Comparison of ENCODE assay signal across 18 cellular contexts in the genomic region with DNA sequence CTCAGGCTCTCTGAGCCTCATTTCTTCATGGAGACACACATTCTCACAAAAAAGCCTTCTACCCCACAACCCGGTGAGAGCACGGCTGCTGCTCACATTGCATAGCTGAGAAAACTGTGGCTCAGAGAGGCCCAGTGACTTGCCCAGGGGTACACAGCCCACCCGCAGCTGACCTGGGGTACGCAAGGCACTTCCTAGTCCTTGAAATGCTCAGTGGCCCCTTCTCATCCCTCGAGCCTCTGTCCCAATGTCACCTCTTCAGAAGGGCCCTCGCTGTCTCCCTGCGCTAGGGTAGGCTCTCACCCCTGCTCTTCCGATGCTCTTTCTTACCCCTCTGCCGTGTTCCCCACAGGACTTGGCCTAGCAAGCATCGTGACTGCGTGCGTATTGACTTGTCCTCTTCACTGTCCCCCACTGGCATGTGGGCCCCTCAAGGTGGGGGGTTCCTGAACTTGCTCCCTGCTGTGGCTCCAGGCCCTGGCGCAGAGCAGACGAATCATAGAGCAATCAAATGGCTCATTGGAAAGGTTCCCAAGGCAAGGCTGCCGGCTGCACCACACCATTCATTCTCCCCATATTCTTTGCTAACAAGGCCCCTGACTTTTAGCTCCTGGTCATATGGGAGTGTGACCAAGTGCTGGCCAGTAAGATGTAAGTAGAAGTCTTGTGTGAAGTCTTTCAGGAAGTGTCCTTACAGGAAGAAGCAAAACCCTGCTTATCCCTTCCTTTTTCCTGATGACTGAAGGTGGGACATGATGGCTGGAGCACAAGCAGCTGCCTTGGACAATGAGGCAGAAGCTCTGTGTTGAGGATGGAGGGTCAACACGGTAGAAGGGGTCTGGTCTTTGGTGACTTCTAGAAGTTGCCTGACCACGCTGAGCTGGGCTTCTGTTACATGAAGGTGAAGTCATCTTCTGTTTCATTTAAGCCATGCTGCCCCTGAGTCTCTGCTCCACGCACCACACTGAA. TPM values are rescaled to one million over a fixed set of nuclear protein-coding genes. Genes with fewer than 3 reads are reported as not detected.
DNase-seq lines count a peak whose midpoint lies in the region; ATAC-seq, FAIRE-seq and TF ChIP-seq lines count a peak whose summit lies in the region.
"Had no signal": no experiment of that assay in that cellular context is flagged by ENCODE, and none has a peak within 500 bp of the region (broad histone marks: within the 10 kb centered on the region; RNA-seq: fewer than 3 reads in every experiment).

No MANE protein-coding gene starts in this region.

- BruUV-seq in HCT116 (replicated peaks; lab: Mats Ljungman, UMichigan), result no TSS peak
- no TSS peak for BruUV-seq in K562 (replicated peaks; lab: Mats Ljungman, UMichigan)

- peak overlapping the region in 1 of 2 experiments; percentile 7 for H3K23ac ChIP-seq in mesenchymal stem cell (ENCODE audit: low read length in 2 of 2)

- no peaks in the 10 kb centered on the region for H3K36me3 ChIP-seq in HCT116 (ENCODE audit: control insufficient read depth in 1 of 2, insufficient read depth in 2 of 2, low read length in 2 of 2)
- H3K36me3 ChIP-seq in K562 (ENCODE audit: control insufficient read depth, insufficient read depth, low read length), result no peaks in the 10 kb centered on the region
- no peaks in the 10 kb centered on the region for H3K36me3 ChIP-seq in mesenchymal stem cell (ENCODE audit: control insufficient read depth in 1 of 2, insufficient read depth in 2 of 2, low read depth in 1 of 2, low read length in 2 of 2)
- no peaks in the 10 kb centered on the region for H3K36me3 ChIP-seq in stomach smooth muscle (ENCODE audit: control insufficient read depth in 2 of 2, insufficient read depth in 2 of 2, low read length in 2 of 2)

- H3K14ac ChIP-seq in mesenchymal stem cell (ENCODE audit: low read length in 2 of 2), result no peak overlapping the region

- TF ChIP-seq EP300 in K562 (IDR thresholded peaks at IDR 0.05; ENCODE audit: low read length), result no peak

- H3K4me2 ChIP-seq in HCT116 (ENCODE audit: low read length) (no peak overlapping the region), K562 (ENCODE audit: insufficient read depth, low read length) (peak overlapping the region; percentile 55; the same call in 1 of the 2 replicates), mesenchymal stem cell (ENCODE audit: low read length, poor library complexity, severe bottlenecking) (no peak overlapping the region)

- no peak for TF ChIP-seq CTCF in HCT116 (IDR thresholded peaks at IDR 0.05 in 2 of 3, conservative IDR thresholded peaks at IDR 0.05 in 1 of 3; ENCODE audit: borderline replicate concordance in 1 of 3, insufficient read depth in 1 of 3, low read depth in 2 of 3, low read length in 2 of 3)
- 0 out of 6 replicates have a peak, but pooled peaks of 1 of the 3 experiments have one; percentile 8 for TF ChIP-seq CTCF in K562 (IDR thresholded peaks at IDR 0.05 in 2 of 3, conservative IDR thresholded peaks at IDR 0.05 in 1 of 3; ENCODE audit: insufficient read depth in 2 of 3, low read depth in 1 of 3, low read length in 3 of 3)

- ATAC-seq in HCT116 (0 out of 2 replicates have a peak, but pooled peaks have one; percentile 5), K562 (no peak), GM19035 (IDR thresholded peaks at IDR 0.05; ENCODE audit: unreplicated experiment) (no peak)
- ATAC-seq: activated T-cell treated with anti-CD3 and anti-CD28 coated beads, Interleukin-2, amount 50 U/mL, for 4 hours; foreskin keratinocyte had no signal

- DNase-seq in HCT116 (ENCODE audit: low read depth, low spot score), result no peak
- no peak for DNase-seq in K562 (ENCODE audit: extremely low read depth in 1 of 4, low spot score in 3 of 4)
- no peak for DNase-seq in mesenchymal stem cell
- DNase-seq in Ammon's horn (ENCODE audit: low spot score), result no peak
- no peak for DNase-seq in D341Med (ENCODE audit: low spot score)
- DNase-seq in SKM-1 (lab: John Stamatoyannopoulos, UW; ENCODE audit: unreplicated experiment), result no peak
- DNase-seq: activated CD4-positive, alpha-beta T cell treated with anti-CD3 and anti-CD28 coated beads for 4 hours; activated T-cell treated with anti-CD3 and anti-CD28 coated beads, Interleukin-2, amount 50 U/mL, for 4 hours; amniotic stem cell; effector CD4-positive, alpha-beta T cell; foreskin keratinocyte; HFFc6; immature natural killer cell; NCI-H2029 treated with DMSO at 0.1 percent for 48 hours; T-helper 2 cell had no signal

- CTCF ChIA-PET in HCT116 (lab: Charles Lee), result no interaction called here
- CTCF ChIA-PET in K562 (lab: Yijun Ruan, JAX; ENCODE audit: low intra/inter-chr PET ratio), result no interaction called here

- H3K4me3 ChIP-seq in HCT116 (replicated peaks in 1 of 2; ENCODE audit: low read depth in 1 of 2, low read length in 2 of 2) (no peak overlapping the region), K562 (no peak overlapping the region), mesenchymal stem cell (ENCODE audit: insufficient read depth in 1 of 2, low read depth in 1 of 2, low read length in 2 of 2) (no peak overlapping the region), stomach smooth muscle (ENCODE audit: low read length in 2 of 2) (peak overlapping the region; percentile 8 to 58)

- in situ Hi-C loops in K562 (cut with MboI), result no loop called here

- no peak overlapping the region for H3K18ac ChIP-seq in mesenchymal stem cell (ENCODE audit: low read depth in 1 of 2, low read length in 2 of 2)

- WGBS in K562 (ENCODE audit: insufficient coverage, low coverage, missing lambda C conversion rate), result 32% methylated on average over 17 of the region's 18 CpGs
- 79% methylated on average over 17 of the region's 18 CpGs for WGBS in mesenchymal stem cell

- H3K27ac ChIP-seq in HCT116 (ENCODE audit: low read depth, low read length), result no peak overlapping the region
- H3K27ac ChIP-seq in K562 (ENCODE audit: extremely low read depth, low read depth, low read length), result no peak overlapping the region
- H3K27ac ChIP-seq in mesenchymal stem cell (ENCODE audit: low read length, poor library complexity, severe bottlenecking), result no peak overlapping the region
- H3K27ac ChIP-seq in stomach smooth muscle (ENCODE audit: low read length), result peak overlapping the region; percentile 99
- H3K27ac ChIP-seq: foreskin keratinocyte had no signal

- no peak overlapping the region for H2BK5ac ChIP-seq in mesenchymal stem cell (ENCODE audit: low read depth, low read length, poor library complexity, severe bottlenecking)

- POLR2A ChIA-PET in HCT116 (lab: Charles Lee) (no interaction called here), K562 (lab: Yijun Ruan, JAX) (interaction anchor here (0.6 to 1.1 kb wide), 2 partner anchors 63 to 64 kb away, joined by 3 to 4 read pairs; no protein-coding TSS in a partner anchor)

- no peak overlapping the region for H3K4ac ChIP-seq in mesenchymal stem cell (ENCODE audit: low read depth in 1 of 2, low read length in 2 of 2)

- RAD21 ChIA-PET in HCT116 (lab: Charles Lee; ENCODE audit: low non-redundant PET in 1 of 2, low total read pairs in 2 of 2, uncharacterized antibody in 2 of 2, unreplicated experiment in 2 of 2), result no interaction called here

- H3K9ac ChIP-seq in HCT116 (ENCODE audit: low read length), result no peak overlapping the region
- H3K9ac ChIP-seq in K562 (ENCODE audit: insufficient read depth in 1 of 2, low read depth in 2 of 2, low read length in 2 of 2), result 0 out of 4 replicates have a peak overlapping the region, but pooled peaks of 1 of the 2 experiments have one; percentile 11
- H3K9ac ChIP-seq in mesenchymal stem cell (ENCODE audit: low read length), result no peak overlapping the region
- H3K9ac ChIP-seq in stomach smooth muscle (ENCODE audit: low read length in 2 of 2), result peak overlapping the region; percentile 67 to 76

- no peak overlapping the region for H4K8ac ChIP-seq in mesenchymal stem cell (ENCODE audit: low read length)

- TF ChIP-seq POLR2A in HCT116 (IDR thresholded peaks at IDR 0.05; ENCODE audit: borderline replicate concordance, extremely low read depth, insufficient read depth, insufficient read length), result no peak
- TF ChIP-seq POLR2A in K562 (conservative IDR thresholded peaks at IDR 0.05), result no peak

- no peaks in the 10 kb centered on the region for H3K9me1 ChIP-seq in K562 (ENCODE audit: control insufficient read depth, insufficient read depth, low read length)

- H2BK120ac ChIP-seq in mesenchymal stem cell (ENCODE audit: low read depth, low read length), result no peak overlapping the region

- no peaks in the 10 kb centered on the region for H3K9me2 ChIP-seq in HCT116 (ENCODE audit: insufficient read depth)

- no peaks in the 10 kb centered on the region for H3K9me3 ChIP-seq in HCT116 (ENCODE audit: control insufficient read depth in 1 of 2, insufficient read depth in 1 of 2, low read depth in 1 of 2, low read length in 2 of 2)
- peaks cover 3% of the 10 kb centered on the region; the same call in 1 of the 2 replicates for H3K9me3 ChIP-seq in K562 (replicated peaks; ENCODE audit: control insufficient read depth, insufficient read depth, low read depth, low read length)
- H3K9me3 ChIP-seq in mesenchymal stem cell (ENCODE audit: control insufficient read depth, low read length), result peaks cover 19% of the 10 kb centered on the region
- peaks cover 2 to 6% of the 10 kb centered on the region in 2 donors for H3K9me3 ChIP-seq in stomach smooth muscle (ENCODE audit: control insufficient read depth in 2 of 2, low read length in 2 of 2)

- peak overlapping the region; percentile 10 for H4K91ac ChIP-seq in mesenchymal stem cell (ENCODE audit: low read length)

- FAIRE-seq in K562 (lab: Jason Lieb, UNC), result no peak

- H3K27me3 ChIP-seq in HCT116 (ENCODE audit: insufficient read depth, low read length), result peaks cover 40% of the 10 kb centered on the region
- peaks cover 16 to 56% of the 10 kb centered on the region in 2 experiments; a peak in 4 of 5 replicates for H3K27me3 ChIP-seq in K562 (ENCODE audit: control insufficient read depth in 2 of 2, insufficient read depth in 2 of 2, low read length in 2 of 2)
- peaks cover 57 to 86% of the 10 kb centered on the region in 2 experiments for H3K27me3 ChIP-seq in mesenchymal stem cell (ENCODE audit: control insufficient read depth in 1 of 2, insufficient read depth in 1 of 2, low read length in 2 of 2)
- H3K27me3 ChIP-seq in stomach smooth muscle (ENCODE audit: control insufficient read depth in 1 of 2, insufficient read depth in 2 of 2, low read length in 2 of 2), result no peaks in the 10 kb centered on the region

- H2AFZ ChIP-seq in HCT116 (ENCODE audit: low read depth, low read length, poor library complexity, severe bottlenecking), result no peak overlapping the region
- H2AFZ ChIP-seq in K562 (ENCODE audit: low read depth, low read length), result peak overlapping the region; percentile 74
- H2AFZ ChIP-seq in mesenchymal stem cell (ENCODE audit: low read depth, low read length), result no peak overlapping the region

- H2BK15ac ChIP-seq in mesenchymal stem cell (ENCODE audit: low read depth, poor library complexity, severe bottlenecking), result no peak overlapping the region

- no peak overlapping the region for H2BK12ac ChIP-seq in mesenchymal stem cell (ENCODE audit: low read length in 2 of 2)

- no peaks in the 10 kb centered on the region for H3K79me2 ChIP-seq in HCT116 (ENCODE audit: insufficient read depth, low read length)
- H3K79me2 ChIP-seq in K562 (ENCODE audit: control insufficient read depth, insufficient read depth, low read length), result no peaks in the 10 kb centered on the region

- H3K4me1 ChIP-seq in HCT116 (ENCODE audit: control insufficient read depth in 1 of 2, insufficient read depth in 2 of 2, low read length in 2 of 2), result no peaks in the 10 kb centered on the region
- peaks cover 29 to 52% of the 10 kb centered on the region in 2 experiments for H3K4me1 ChIP-seq in K562 (replicated peaks in 1 of 2; ENCODE audit: control insufficient read depth in 2 of 2, insufficient read depth in 2 of 2, low read length in 2 of 2)
- H3K4me1 ChIP-seq in mesenchymal stem cell (ENCODE audit: control insufficient read depth, insufficient read depth, low read depth, low read length), result peaks cover 6% of the 10 kb centered on the region
- peaks cover 72% of the 10 kb centered on the region for H3K4me1 ChIP-seq in stomach smooth muscle (ENCODE audit: control insufficient read depth, insufficient read depth, low read length)
- H3K4me1 ChIP-seq: foreskin keratinocyte had no signal

- TF ChIP-seq RAD21 in HCT116 (IDR thresholded peaks at IDR 0.05; ENCODE audit: low read depth) (no peak), K562 (CRISPR knock-in tag; conservative IDR thresholded peaks at IDR 0.05 in 1 of 2, IDR thresholded peaks at IDR 0.05 in 1 of 2) (no peak)

- no peaks in the 10 kb centered on the region for H3K79me1 ChIP-seq in mesenchymal stem cell (replicated peaks; ENCODE audit: low read length, poor library complexity, severe bottlenecking)

- H4K20me1 ChIP-seq in HCT116 (ENCODE audit: insufficient read depth) (no peaks in the 10 kb centered on the region), K562 (replicated peaks; ENCODE audit: control insufficient read depth, insufficient read depth, low read length) (no peaks in the 10 kb centered on the region)

- no peak overlapping the region for H2AK5ac ChIP-seq in mesenchymal stem cell (ENCODE audit: low read length, severe bottlenecking)

- intact Hi-C loops in HCT116 (cut with micrococcal nuclease) (no loop called here), K562 (cut with micrococcal nuclease) (no loop called here)

RNA-seq across cellular contexts. Expression of gene PCK1, which starts 22.7 kb away (rescaled TPM):
- 0.49 TPM for total RNA-seq in HCT116 (2021; ENCODE audit: unreplicated experiment)
- 0.11 TPM in 1 of 2 replicates, not detected in the other for polyA plus RNA-seq in HCT116 (2012)
- total RNA-seq in K562 (2011; cell fraction: chromatin; rRNA removed; ENCODE audit: low replicate concordance), result 0.70 and 2.3 TPM in 2 replicates
- total RNA-seq in K562 (2011; cell fraction: nucleolus; rRNA removed), result 0.92 and 1.3 TPM in 2 replicates
- 0.38 and 1.2 TPM in 2 replicates for total RNA-seq in K562 (2011; cell fraction: nucleoplasm; rRNA removed)
- total RNA-seq in K562 (2014; rRNA removed), result 0.05 and 0.16 TPM in 2 replicates
- total RNA-seq in K562 (2014; rRNA removed; fragmentation: Illumina TruSeq; extraction: Trizol), result 0.13 and 0.18 TPM in 2 replicates
- total RNA-seq in K562 (2015; rRNA removed; fragmentation: Illumina TruSeq; extraction: Trizol), result 0.29 and 0.30 TPM in 2 replicates
- total RNA-seq in K562 (2021), result 0.54 and 0.73 TPM in 2 replicates
- 0.09 and 0.15 TPM in 2 replicates for polyA plus RNA-seq in K562 (2011; rRNA removed)
- 0.04 and 0.48 TPM in 2 replicates for polyA plus RNA-seq in K562 (2011; cell fraction: cytosol; rRNA removed)
- 0.90 and 1.5 TPM in 2 replicates for polyA plus RNA-seq in K562 (2011; cell fraction: nucleus; rRNA removed)
- 0.14 and 0.21 TPM in 2 replicates for polyA plus RNA-seq in K562 (2012)
- polyA plus RNA-seq in K562 (2014; fragmentation: Illumina TruSeq; extraction: Trizol), result 0.12 and 0.14 TPM in 2 replicates
- under 1 TPM; 0.10 to 0.15 TPM for polyA plus RNA-seq in K562 (2014; fragmentation: Nextera tagmentation; extraction: Ambion mirVana)
- polyA plus RNA-seq in K562 (2014; rRNA removed), result 0.12 and 0.46 TPM in 2 replicates
- polyA minus RNA-seq in K562 (2011; rRNA and poly(A)+ RNA removed), result 0.72 and 1.2 TPM in 2 replicates
- polyA minus RNA-seq in K562 (2011; cell fraction: cytosol; rRNA and poly(A)+ RNA removed), result 1.2 TPM in 1 of 2 replicates, not detected in the other
- polyA minus RNA-seq in K562 (2011; cell fraction: nucleus; rRNA and poly(A)+ RNA removed), result 0.67 and 1.1 TPM in 2 replicates
- not detected for polyA plus RNA-seq in mesenchymal stem cell (2013, experiment 1 of 2)
- not detected for polyA plus RNA-seq in mesenchymal stem cell (2013, experiment 2 of 2)
- total RNA-seq: foreskin keratinocyte, HFFc6, M059J had no signal
- polyA plus RNA-seq: foreskin keratinocyte, immature natural killer cell had no signal

RNA-seq across cellular contexts. Expression of gene ZBP1, which starts 36.7 kb away (rescaled TPM):
- total RNA-seq in HCT116 (2021; ENCODE audit: unreplicated experiment) (not detected), K562 (2014; rRNA removed) (not detected in 2 replicates), K562 (2014; rRNA removed; fragmentation: Illumina TruSeq; extraction: Trizol) (not detected in 2 replicates), K562 (2015; rRNA removed; fragmentation: Illumina TruSeq; extraction: Trizol) (not detected in 2 replicates), K562 (2021) (not detected in 2 replicates)
- polyA plus RNA-seq in HCT116 (2012), result not detected in 2 replicates
- not detected in 2 replicates for total RNA-seq in K562 (2011; cell fraction: chromatin; rRNA removed; ENCODE audit: low replicate concordance)
- total RNA-seq in K562 (2011; cell fraction: nucleolus; rRNA removed), result not detected in 2 replicates
- not detected in 2 replicates for total RNA-seq in K562 (2011; cell fraction: nucleoplasm; rRNA removed)
- polyA plus RNA-seq in K562 (2011; rRNA removed) (not detected in 2 replicates), K562 (2014; fragmentation: Illumina TruSeq; extraction: Trizol) (not detected in 2 replicates), K562 (2014; fragmentation: Nextera tagmentation; extraction: Ambion mirVana) (not detected), K562 (2014; rRNA removed) (not detected in 2 replicates)
- not detected in 2 replicates for polyA plus RNA-seq in K562 (2011; cell fraction: cytosol; rRNA removed)
- polyA plus RNA-seq in K562 (2011; cell fraction: nucleus; rRNA removed), result not detected in 2 replicates
- not detected in 2 replicates for polyA plus RNA-seq in K562 (2012)
- polyA minus RNA-seq in K562 (2011; rRNA and poly(A)+ RNA removed), result not detected in 2 replicates
- not detected in 2 replicates for polyA minus RNA-seq in K562 (2011; cell fraction: cytosol; rRNA and poly(A)+ RNA removed)
- polyA minus RNA-seq in K562 (2011; cell fraction: nucleus; rRNA and poly(A)+ RNA removed), result not detected in 2 replicates
- not detected for polyA plus RNA-seq in mesenchymal stem cell (2013, experiment 1 of 2)
- not detected for polyA plus RNA-seq in mesenchymal stem cell (2013, experiment 2 of 2)
- total RNA-seq: foreskin keratinocyte, HFFc6 had no signal

RNA-seq across cellular contexts. Expression of gene CTCFL, which starts 58.6 kb away (rescaled TPM):
- 0.34 TPM for total RNA-seq in HCT116 (2021; ENCODE audit: unreplicated experiment)
- not detected in 2 replicates for polyA plus RNA-seq in HCT116 (2012)
- 102 and 125 TPM in 2 replicates for total RNA-seq in K562 (2011; cell fraction: chromatin; rRNA removed; ENCODE audit: low replicate concordance)
- total RNA-seq in K562 (2011; cell fraction: nucleolus; rRNA removed), result 77.5 and 83.4 TPM in 2 replicates
- 85.3 and 118 TPM in 2 replicates for total RNA-seq in K562 (2011; cell fraction: nucleoplasm; rRNA removed)
- 120 and 126 TPM in 2 replicates for total RNA-seq in K562 (2014; rRNA removed)
- total RNA-seq in K562 (2014; rRNA removed; fragmentation: Illumina TruSeq; extraction: Trizol), result 111 and 112 TPM in 2 replicates
- 80.9 and 89.1 TPM in 2 replicates for total RNA-seq in K562 (2015; rRNA removed; fragmentation: Illumina TruSeq; extraction: Trizol)
- 122 and 124 TPM in 2 replicates for total RNA-seq in K562 (2021)
- polyA plus RNA-seq in K562 (2011; rRNA removed), result 188 and 206 TPM in 2 replicates
- 125 and 152 TPM in 2 replicates for polyA plus RNA-seq in K562 (2011; cell fraction: cytosol; rRNA removed)
- polyA plus RNA-seq in K562 (2011; cell fraction: nucleus; rRNA removed), result 92.0 and 115 TPM in 2 replicates
- polyA plus RNA-seq in K562 (2012), result 72.2 and 120 TPM in 2 replicates
- polyA plus RNA-seq in K562 (2014; fragmentation: Illumina TruSeq; extraction: Trizol), result 137 and 177 TPM in 2 replicates
- polyA plus RNA-seq in K562 (2014; fragmentation: Nextera tagmentation; extraction: Ambion mirVana), result 10 to 100 TPM; 42.4 to 62.7 TPM
- polyA plus RNA-seq in K562 (2014; rRNA removed), result 100 and 122 TPM in 2 replicates
- polyA minus RNA-seq in K562 (2011; rRNA and poly(A)+ RNA removed), result 265 and 279 TPM in 2 replicates
- polyA minus RNA-seq in K562 (2011; cell fraction: cytosol; rRNA and poly(A)+ RNA removed), result 117 and 124 TPM in 2 replicates
- polyA minus RNA-seq in K562 (2011; cell fraction: nucleus; rRNA and poly(A)+ RNA removed), result 39.4 and 86.3 TPM in 2 replicates
- polyA plus RNA-seq in mesenchymal stem cell (2013, experiment 1 of 2), result not detected
- polyA plus RNA-seq in mesenchymal stem cell (2013, experiment 2 of 2), result 0.01 TPM
- total RNA-seq: foreskin keratinocyte, HFFc6, M059J had no signal
- polyA plus RNA-seq: foreskin keratinocyte, immature natural killer cell had no signal

Comparison
In these comparisons a context has a peak if more than half of its experiments do, and no peak if none do; other contexts are left out.
1. H3K4me3 ChIP-seq: peak in stomach smooth muscle (2 of 2); none in HCT116 (0 of 2), K562 (single experiment) and mesenchymal stem cell (0 of 2).
2. H3K9ac ChIP-seq: peak in stomach smooth muscle (2 of 2); none in HCT116 (single experiment) and mesenchymal stem cell (single experiment).
3. RNA of gene CTCFL, which starts 58.6 kb away (total RNA-seq): 77.5 to 126 TPM in K562; 0.34 TPM in HCT116 (single experiment); every median in the first group is over 10 times any median in the second.